ENCODE assay signal across 15 cellular contexts in the genomic region with DNA sequence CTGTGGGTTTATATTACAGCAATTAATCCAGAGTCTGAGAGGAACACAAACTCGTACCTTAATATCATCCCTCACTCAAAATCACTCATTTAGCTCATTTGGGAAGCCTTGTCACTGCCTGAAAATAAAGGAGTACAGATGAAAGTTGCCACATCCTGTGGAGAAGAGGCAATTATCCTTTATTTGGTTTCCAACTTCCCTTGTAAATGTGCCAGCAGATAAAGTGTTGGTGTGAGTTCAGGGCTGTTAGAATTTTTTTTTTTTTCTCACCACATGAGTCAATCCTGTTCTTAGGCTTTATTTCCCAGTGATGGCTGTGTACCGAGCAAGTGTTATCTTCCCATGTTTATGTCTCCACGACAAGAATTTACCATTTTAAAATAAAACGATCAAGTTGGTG.
DNase-seq lines count a peak whose midpoint lies in the region; ATAC-seq and TF ChIP-seq lines count a peak whose summit lies in the region.
"Had no signal": no experiment of that assay in that cellular context is flagged by ENCODE, and none has a peak within 500 bp of the region (broad histone marks: within the 10 kb centered on the region; RNA-seq: fewer than 3 reads in every experiment).

No MANE protein-coding gene starts in this region.

- 44 to 53% (median 45%) methylated on average over 4 of the region's 4 CpGs for WGBS in psoas muscle, 3 donors
- 60 to 61% methylated on average over 4 of the region's 4 CpGs for WGBS in thyroid gland, 2 donors

- TF ChIP-seq POLR2A in thyroid gland (IDR thresholded peaks at IDR 0.05): no peak

- no peaks in the 10 kb centered on the region for H3K27me3 ChIP-seq in psoas muscle (ENCODE audit: insufficient read depth in 3 of 3, low read length in 2 of 3)
- H3K27me3 ChIP-seq in thyroid gland: no peaks in the 10 kb centered on the region
- H3K27me3 ChIP-seq: SJSA1 had no signal

- H3K9me3 ChIP-seq in psoas muscle (no peaks in the 10 kb centered on the region), thyroid gland (no peaks in the 10 kb centered on the region)
- H3K9me3 ChIP-seq: SJSA1 had no signal

- TF ChIP-seq CTCF in psoas muscle (IDR thresholded peaks at IDR 0.05) (no peak), thyroid gland (IDR thresholded peaks at IDR 0.05) (no peak)

- H3K36me3 ChIP-seq in psoas muscle (ENCODE audit: insufficient read depth in 1 of 2, low read depth in 1 of 2) (no peaks in the 10 kb centered on the region), thyroid gland (no peaks in the 10 kb centered on the region)
- H3K36me3 ChIP-seq: SJSA1 had no signal

- intact Hi-C loops in psoas muscle (cut with DNase I): no loop called here
- intact Hi-C loops in thyroid gland (cut with DNase I): no loop called here

- no peak for ATAC-seq in psoas muscle
- ATAC-seq in GM19328 (IDR thresholded peaks at IDR 0.05; ENCODE audit: unreplicated experiment): no peak
- ATAC-seq: HCT116, HepG2, natural killer cell had no signal

- H3K27ac ChIP-seq in psoas muscle (no peak overlapping the region), thyroid gland (no peak overlapping the region)
- H3K27ac ChIP-seq: SJSA1, VCaP had no signal

- DNase-seq in COR-L47 (lab: John Stamatoyannopoulos, UW) (peak; percentile 76), NCI-H446 (lab: John Stamatoyannopoulos, UW) (peak; percentile 2 to 37), amniotic epithelial cell (ENCODE audit: low read depth) (peak; percentile 13), psoas muscle (no peak), T-helper 1 cell (no peak), thyroid gland (no peak)
- DNase-seq in Jurkat, Clone E6-1 (ENCODE audit: low read depth, low spot score): peak; percentile 42
- DNase-seq: amygdala, natural killer cell had no signal

- H3K4me3 ChIP-seq in Jurkat, Clone E6-1 (ENCODE audit: low read length): no peak overlapping the region
- no peak overlapping the region for H3K4me3 ChIP-seq in psoas muscle
- no peak overlapping the region for H3K4me3 ChIP-seq in thyroid gland (replicated peaks in 1 of 3)
- H3K4me3 ChIP-seq: lung, SJSA1 had no signal

- H3K4me1 ChIP-seq in psoas muscle (no peaks in the 10 kb centered on the region), thyroid gland (no peaks in the 10 kb centered on the region)
- H3K4me1 ChIP-seq: SJSA1 had no signal

Comparison
In these comparisons a context has a peak if more than half of its experiments do, and no peak if none do; other contexts are left out.
1. DNase-seq: peak in COR-L47 (single experiment), Jurkat, Clone E6-1 (single experiment), NCI-H446 (2 of 2) and amniotic epithelial cell (single experiment); none in psoas muscle (0 of 2), T-helper 1 cell (0 of 5) and thyroid gland (0 of 2).